ENCODE assay signal across 8 cellular contexts in genomic region chr1:157496121-157496526, GRCh38. TPM values are rescaled to one million over a fixed set of nuclear protein-coding genes. Genes with fewer than 3 reads are reported as not detected.
DNase-seq lines count a peak whose midpoint lies in the region; ATAC-seq and TF ChIP-seq lines count a peak whose summit lies in the region.

No MANE protein-coding gene starts in this region.

- WGBS in sigmoid colon, 2 donors = 7 to 17% methylated on average over 5 of the region's 5 CpGs

- H3K27me3 ChIP-seq in sigmoid colon = peaks cover 0 to 3% (median 0%) of the 10 kb centered on the region in 3 donors

- H3K4me1 Mint-ChIP-seq in activated naive CD8-positive, alpha-beta T cell treated with anti-CD3 and anti-CD28 coated beads for 36 hours = peaks cover 2% of the 10 kb centered on the region

- no peaks in the 10 kb centered on the region for H3K9me3 ChIP-seq in sigmoid colon

- H3K9me3 Mint-ChIP-seq in activated naive CD8-positive, alpha-beta T cell treated with anti-CD3 and anti-CD28 coated beads for 36 hours = no peaks in the 10 kb centered on the region

- no peak overlapping the region for H3K4me3 Mint-ChIP-seq in activated naive CD8-positive, alpha-beta T cell treated with anti-CD3 and anti-CD28 coated beads for 36 hours

- TF ChIP-seq EP300 in sigmoid colon (IDR thresholded peaks at IDR 0.05) = no peak

- DNase-seq in Caki2 (ENCODE audit: low read depth) = peak; percentile 18
- peak; percentile 80 for DNase-seq in NCI-H82 (lab: John Stamatoyannopoulos, UW)
- peak; percentile 10 for DNase-seq in activated naive CD8-positive, alpha-beta T cell treated with anti-CD3 and anti-CD28 coated beads for 36 hours
- DNase-seq in left ventricle myocardium superior = no peak
- DNase-seq in sigmoid colon = no peak

- H3K27ac Mint-ChIP-seq in activated naive CD8-positive, alpha-beta T cell treated with anti-CD3 and anti-CD28 coated beads for 36 hours = no peak overlapping the region

- no peak overlapping the region for H3K27ac ChIP-seq in sigmoid colon

- H3K36me3 ChIP-seq in sigmoid colon = no peaks in the 10 kb centered on the region

- H3K27me3 Mint-ChIP-seq in activated naive CD8-positive, alpha-beta T cell treated with anti-CD3 and anti-CD28 coated beads for 36 hours = peaks cover 17% of the 10 kb centered on the region

- peak; percentile 39 to 87 (median 49) for TF ChIP-seq CTCF in sigmoid colon (IDR thresholded peaks at IDR 0.05)

- intact Hi-C loops in left ventricle myocardium superior (cut with micrococcal nuclease) (no loop called here), sigmoid colon (cut with DNase I) (no loop called here)

- in situ Hi-C loops in Caki2 (cut with HindIII; ENCODE audit: low pct_unique_long_range_greater_than_20kb, low sequenced_read_pairs) = no loop called here

- no peak overlapping the region for H3K4me3 ChIP-seq in sigmoid colon

- H3K36me3 Mint-ChIP-seq in activated naive CD8-positive, alpha-beta T cell treated with anti-CD3 and anti-CD28 coated beads for 36 hours = no peaks in the 10 kb centered on the region

- H3K4me1 ChIP-seq in sigmoid colon = no peaks in the 10 kb centered on the region

- ATAC-seq in GM21723 (IDR thresholded peaks at IDR 0.05; ENCODE audit: unreplicated experiment) = peak; percentile 66
- ATAC-seq in left ventricle myocardium superior = peak; percentile 31
- ATAC-seq in GM18498 (IDR thresholded peaks at IDR 0.05; ENCODE audit: unreplicated experiment) = no peak
- no peak for ATAC-seq in GM18505 (IDR thresholded peaks at IDR 0.05; ENCODE audit: unreplicated experiment)

- TF ChIP-seq POLR2A in sigmoid colon (IDR thresholded peaks at IDR 0.05) = no peak
- TF ChIP-seq POLR2A in GM18505 (IDR thresholded peaks at IDR 0.05; ENCODE audit: borderline replicate concordance, extremely low read depth, insufficient read depth, insufficient read length) = no peak

RNA-seq across cellular contexts. Expression of gene FCRL5, which starts 56.2 kb away (rescaled TPM):
- not detected in 2 replicates for total RNA-seq in Caki2 (2014; rRNA removed; shearing (Covaris generic); ENCODE audit: low replicate concordance)
- total RNA-seq in activated naive CD8-positive, alpha-beta T cell treated with anti-CD3 and anti-CD28 coated beads for 36 hours = under 1 TPM; 0.31 to 0.32 TPM
- total RNA-seq in left ventricle myocardium superior = 0.17 TPM
- total RNA-seq in sigmoid colon = not detected
- 10 to 100 TPM in 1 of 3 donors, under 1 TPM in 1, not detected in 1; 0.60 to 10.2 TPM for polyA plus RNA-seq in sigmoid colon

Comparison
In these comparisons a context has a peak if more than half of its experiments do, and no peak if none do; other contexts are left out.
1. DNase-seq: peak in Caki2 (single experiment), NCI-H82 (single experiment) and activated naive CD8-positive, alpha-beta T cell treated with anti-CD3 and anti-CD28 coated beads for 36 hours (single experiment); none in left ventricle myocardium superior (single experiment) and sigmoid colon (single experiment).
2. ATAC-seq: peak in GM21723 (single experiment) and left ventricle myocardium superior (single experiment); none in GM18498 (single experiment) and GM18505 (single experiment).